In the genomic region with DNA sequence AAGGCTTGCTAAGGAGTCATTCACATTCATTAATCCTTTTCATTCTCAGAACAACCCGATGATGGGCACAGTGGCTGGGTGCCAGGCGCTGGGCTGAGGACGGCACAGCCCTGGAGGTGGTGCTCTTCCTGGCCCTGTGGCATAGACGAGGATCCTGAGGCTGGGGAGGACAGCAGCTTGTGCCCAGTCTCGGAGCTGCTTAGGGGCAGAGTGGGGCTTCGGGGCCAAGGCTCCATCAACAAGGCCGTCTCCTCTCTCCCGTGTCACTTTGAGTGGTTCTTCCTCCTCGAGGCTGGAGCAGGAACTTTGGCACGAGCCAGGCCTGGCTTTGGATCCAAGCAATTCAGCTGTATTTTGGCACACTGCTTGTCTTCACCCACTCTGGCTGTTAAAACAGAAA, we compare ENCODE assay signal across 27 cellular contexts.
A peak's percentile ranks its signal among the peaks of the same experiment; 100 is the strongest.
DNase-seq lines count a peak whose midpoint lies in the region; ATAC-seq and TF ChIP-seq lines count a peak whose summit lies in the region.
"Had no signal": no experiment of that assay in that cellular context is flagged by ENCODE, and none has a peak within 500 bp of the region (broad histone marks: within the 10 kb centered on the region; RNA-seq: fewer than 3 reads in every experiment).

No MANE protein-coding gene starts in this region.

- H3K27ac Mint-ChIP-seq in CD14-positive monocyte: peak overlapping the region in 1 of 7 donors; percentile 37
- H3K27ac Mint-ChIP-seq: activated CD4-positive, alpha-beta memory T cell treated with anti-CD3 and anti-CD28 coated beads for 36 hours; activated naive CD8-positive, alpha-beta T cell treated with anti-CD3 and anti-CD28 coated beads for 36 hours; activated T-helper 2 cell treated with anti-CD3 and anti-CD28 coated beads, Interferon-gamma antibody, Interleukin-2, Interleukin-4, amounts not matched to agents 10 μg/mL and 5 μg/mL and 100 μg/mL, durations not matched to agents 14 hours and 24 hours and 36 hours; CD4-positive, CD25-positive, alpha-beta regulatory T cell; effector memory CD8-positive, alpha-beta T cell; HFFc6; naive thymus-derived CD4-positive, alpha-beta T cell had no signal

- peaks cover 1 to 2% (median 2%) of the 10 kb centered on the region in 3 donors for H3K27me3 Mint-ChIP-seq in CD14-positive monocyte (ENCODE audit: low read depth in 3 of 3)
- H3K27me3 Mint-ChIP-seq: activated CD4-positive, alpha-beta memory T cell treated with anti-CD3 and anti-CD28 coated beads for 36 hours; activated naive CD8-positive, alpha-beta T cell treated with anti-CD3 and anti-CD28 coated beads for 36 hours; effector memory CD8-positive, alpha-beta T cell had no signal

- no peaks in the 10 kb centered on the region for H3K4me1 Mint-ChIP-seq in CD14-positive monocyte
- H3K4me1 Mint-ChIP-seq: CD4-positive, CD25-positive, alpha-beta regulatory T cell had no signal

- peak in 8 of 14 donors; percentile 8 to 66 (median 46) for DNase-seq in C1 segment of cervical spinal cord (lab: John Stamatoyannopoulos, UW)
- peak; percentile 26 for DNase-seq in NCI-H446 treated with DMSO at 0.1 percent for 48 hours (lab: John Stamatoyannopoulos, UW)
- DNase-seq in retinal pigment epithelial cell (ENCODE audit: low read depth): no peak
- no peak for DNase-seq in GDM1 (lab: John Stamatoyannopoulos, UW)
- DNase-seq in CD14-positive monocyte (ENCODE audit: low spot score): no peak
- DNase-seq: activated CD4-positive, alpha-beta memory T cell treated with anti-CD3 and anti-CD28 coated beads for 36 hours; activated naive CD8-positive, alpha-beta T cell treated with anti-CD3 and anti-CD28 coated beads for 36 hours; body of pancreas; CD4-positive, CD25-positive, alpha-beta regulatory T cell; effector memory CD8-positive, alpha-beta T cell; EL; foreskin fibroblast; HFFc6; MM.1S; naive thymus-derived CD4-positive, alpha-beta T cell; NCI-H146; NCI-H2171; NCI-H524 treated with DMSO at 0.1 percent for 48 hours; small intestine; stimulated activated CD4-positive, alpha-beta T cell treated with anti-CD3 and anti-CD28 coated beads, Interleukin-2, amount 100 ng/mL, for 24 hours; uterus had no signal

- no peak overlapping the region for H3K4me3 ChIP-seq in retinal pigment epithelial cell (ENCODE audit: low read length)
- H3K4me3 ChIP-seq: body of pancreas, K562, uterus had no signal

- H3K27ac ChIP-seq in layer of hippocampus (ENCODE audit: low read depth, low read length): peak overlapping the region; percentile 32
- H3K27ac ChIP-seq: body of pancreas, uterus had no signal

- H3K4me3 Mint-ChIP-seq in CD14-positive monocyte: no peak overlapping the region
- H3K4me3 Mint-ChIP-seq: activated CD4-positive, alpha-beta memory T cell treated with anti-CD3 and anti-CD28 coated beads for 36 hours; activated naive CD8-positive, alpha-beta T cell treated with anti-CD3 and anti-CD28 coated beads for 36 hours; CD4-positive, CD25-positive, alpha-beta regulatory T cell; effector memory CD8-positive, alpha-beta T cell; HFFc6; naive thymus-derived CD4-positive, alpha-beta T cell had no signal

- H3K36me3 Mint-ChIP-seq in CD14-positive monocyte: no peaks in the 10 kb centered on the region
- H3K36me3 Mint-ChIP-seq: activated CD4-positive, alpha-beta memory T cell treated with anti-CD3 and anti-CD28 coated beads for 36 hours; activated naive CD8-positive, alpha-beta T cell treated with anti-CD3 and anti-CD28 coated beads for 36 hours had no signal

- intact Hi-C loops in CD14-positive monocyte (cut with micrococcal nuclease): no loop called here

- no peaks in the 10 kb centered on the region for H3K27me3 ChIP-seq in layer of hippocampus (ENCODE audit: control insufficient read depth, insufficient read depth, low read length)
- H3K27me3 ChIP-seq: body of pancreas, uterus had no signal

- peaks cover 0 to 1% (median 0%) of the 10 kb centered on the region in 7 donors for H3K9me3 Mint-ChIP-seq in CD14-positive monocyte
- H3K9me3 Mint-ChIP-seq: activated CD4-positive, alpha-beta memory T cell treated with anti-CD3 and anti-CD28 coated beads for 36 hours; activated naive CD8-positive, alpha-beta T cell treated with anti-CD3 and anti-CD28 coated beads for 36 hours; activated T-helper 2 cell treated with anti-CD3 and anti-CD28 coated beads, Interferon-gamma antibody, Interleukin-2, Interleukin-4, amounts not matched to agents 10 μg/mL and 5 μg/mL and 100 μg/mL, durations not matched to agents 14 hours and 24 hours and 36 hours; CD4-positive, CD25-positive, alpha-beta regulatory T cell; effector memory CD8-positive, alpha-beta T cell; HFFc6; naive thymus-derived CD4-positive, alpha-beta T cell had no signal

- peak; percentile 19 for TF ChIP-seq CTCF in retinal pigment epithelial cell (conservative IDR thresholded peaks at IDR 0.05; ENCODE audit: low read depth, low read length)
- no peak for TF ChIP-seq CTCF in CD14-positive monocyte (IDR thresholded peaks at IDR 0.05)

- ATAC-seq in HG03565 (IDR thresholded peaks at IDR 0.05; ENCODE audit: unreplicated experiment): no peak
- ATAC-seq: activated CD4-positive, CD25-positive, alpha-beta regulatory T cell treated with anti-CD3 and anti-CD28 coated beads, Interleukin-2, amount 50 U/mL, for 24 hours; body of pancreas; effector memory CD8-positive, alpha-beta T cell; K562; naive thymus-derived CD4-positive, alpha-beta T cell; Panc1 had no signal

Comparison
In these comparisons a context has a peak if more than half of its experiments do, and no peak if none do; other contexts are left out.
1. DNase-seq: peak in C1 segment of cervical spinal cord (8 of 14) and NCI-H446 treated with DMSO at 0.1 percent for 48 hours (single experiment); none in retinal pigment epithelial cell (single experiment), GDM1 (single experiment) and CD14-positive monocyte (single experiment).